In the genomic region with DNA sequence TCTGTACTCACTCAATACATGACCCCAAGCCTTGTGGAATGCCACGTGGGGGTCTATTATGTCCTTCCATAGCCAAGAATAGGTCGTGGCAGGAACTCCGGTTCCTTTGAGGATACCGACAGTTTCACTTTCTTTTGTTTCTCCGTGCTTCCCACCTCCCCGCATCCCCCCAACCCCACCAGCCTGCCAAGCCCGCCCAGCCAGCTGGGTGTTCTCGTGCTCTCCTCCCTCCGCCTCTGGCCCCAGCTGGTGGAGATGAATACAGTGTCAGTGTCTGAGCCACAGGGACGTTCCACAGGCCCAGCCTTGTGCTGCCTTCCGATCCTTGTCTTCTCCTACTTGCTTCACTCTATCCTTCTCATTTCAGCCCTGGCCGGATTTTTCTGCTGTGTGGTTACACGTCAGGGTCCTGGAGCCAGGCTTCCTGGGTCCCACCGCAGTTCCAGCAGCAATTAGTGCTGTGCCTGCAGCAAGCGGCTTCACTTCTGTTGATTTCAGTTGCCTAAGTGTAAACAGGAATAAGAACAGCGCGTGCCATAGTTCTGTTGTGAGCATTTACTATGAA, we compare ENCODE assay signal across 8 cellular contexts. TPM values are rescaled to one million over a fixed set of nuclear protein-coding genes. Genes with fewer than 3 reads are reported as not detected.
DNase-seq lines count a peak whose midpoint lies in the region; ATAC-seq and TF ChIP-seq lines count a peak whose summit lies in the region.

No MANE protein-coding gene starts in this region.

- no peaks in the 10 kb centered on the region for H4K20me1 ChIP-seq in fibroblast of lung (ENCODE audit: control insufficient read depth, extremely low read depth, insufficient read depth, low read length)

- H2AFZ ChIP-seq in fibroblast of lung (ENCODE audit: low read length) = peak overlapping the region; percentile 94

- H3K27ac Mint-ChIP-seq in activated CD8-positive, alpha-beta memory T cell treated with anti-CD3 and anti-CD28 coated beads, Interleukin-2, amount 10 ng/mL, durations not matched to agents 7 days and 5 days = peak overlapping the region; percentile 79

- peak; percentile 54 for DNase-seq in activated CD8-positive, alpha-beta memory T cell treated with anti-CD3 and anti-CD28 coated beads, Interleukin-2, amount 10 ng/mL, durations not matched to agents 7 days and 5 days
- no peak for DNase-seq in activated CD8-positive, alpha-beta memory T cell treated with anti-CD3 and anti-CD28 coated beads, Interleukin-2, amount 50 U/mL, for 4 hours
- peak; percentile 57 to 79 for DNase-seq in fibroblast of lung (ENCODE audit: low read depth in 2 of 2)
- no peak for DNase-seq in vagina (ENCODE audit: extremely low spot score in 2 of 2)
- no peak for DNase-seq in COR-L47 (lab: John Stamatoyannopoulos, UW)
- DNase-seq in D341Med (ENCODE audit: low spot score) = no peak

- TF ChIP-seq POLR2A in vagina (IDR thresholded peaks at IDR 0.05) = no peak

- H3K9me3 ChIP-seq in fibroblast of lung (ENCODE audit: control insufficient read depth, insufficient read depth, low read depth, low read length) (no peaks in the 10 kb centered on the region), muscle layer of duodenum (ENCODE audit: control insufficient read depth in 1 of 2, low read length in 2 of 2) (no peaks in the 10 kb centered on the region), vagina (no peaks in the 10 kb centered on the region)

- H3K4me1 ChIP-seq in fibroblast of lung (ENCODE audit: control insufficient read depth, extremely low read depth, insufficient read depth, low read length) (peaks cover 9% of the 10 kb centered on the region), muscle layer of duodenum (ENCODE audit: control insufficient read depth in 1 of 2, insufficient read depth in 2 of 2, low read length in 2 of 2) (peaks cover 13 to 45% of the 10 kb centered on the region in 2 donors), vagina (peaks cover 47% of the 10 kb centered on the region)

- peak overlapping the region; percentile 74 for H3K4me2 ChIP-seq in fibroblast of lung (ENCODE audit: extremely low read depth, insufficient read depth, low read length)

- CTCF ChIA-PET in activated CD8-positive, alpha-beta memory T cell treated with anti-CD3 and anti-CD28 coated beads, Interleukin-2, amount 10 ng/mL, durations not matched to agents 7 days and 5 days (lab: Charles Lee) = interaction anchor here (0.7 to 4.6 kb wide), 6 partner anchors 9 to 287 kb away, joined by 3 to 31 read pairs (median 8); partner anchors contain the start of genes FBXO6 and MIIP

- ATAC-seq in activated CD8-positive, alpha-beta memory T cell treated with anti-CD3 and anti-CD28 coated beads, Interleukin-2, amount 10 ng/mL, durations not matched to agents 7 days and 5 days = no peak

- no peak for TF ChIP-seq CTCF in WI38 (IDR thresholded peaks at IDR 0.05; ENCODE audit: low read depth, low read length)
- no peak for TF ChIP-seq CTCF in fibroblast of lung (conservative IDR thresholded peaks at IDR 0.05 in 1 of 2, IDR thresholded peaks at IDR 0.05 in 1 of 2; ENCODE audit: low read depth in 1 of 2, low read length in 2 of 2)
- no peak for TF ChIP-seq CTCF in vagina (IDR thresholded peaks at IDR 0.05)

- peak overlapping the region; percentile 68 for H3K4me3 Mint-ChIP-seq in activated CD8-positive, alpha-beta memory T cell treated with anti-CD3 and anti-CD28 coated beads, Interleukin-2, amount 10 ng/mL, durations not matched to agents 7 days and 5 days

- H3K9me3 Mint-ChIP-seq in activated CD8-positive, alpha-beta memory T cell treated with anti-CD3 and anti-CD28 coated beads, Interleukin-2, amount 10 ng/mL, durations not matched to agents 7 days and 5 days (ENCODE audit: low read depth) = no peaks in the 10 kb centered on the region

- H3K27me3 Mint-ChIP-seq in activated CD8-positive, alpha-beta memory T cell treated with anti-CD3 and anti-CD28 coated beads, Interleukin-2, amount 10 ng/mL, durations not matched to agents 7 days and 5 days = no peaks in the 10 kb centered on the region

- H3K36me3 ChIP-seq in fibroblast of lung (ENCODE audit: control insufficient read depth, insufficient read depth, low read length) (no peaks in the 10 kb centered on the region), muscle layer of duodenum (ENCODE audit: control insufficient read depth in 1 of 2, insufficient read depth in 2 of 2, low read length in 2 of 2) (peaks cover 0 to 8% of the 10 kb centered on the region in 2 donors), vagina (no peaks in the 10 kb centered on the region)

- peak overlapping the region; percentile 75 for H3K27ac ChIP-seq in fibroblast of lung (ENCODE audit: insufficient read depth, low read length)
- H3K27ac ChIP-seq in muscle layer of duodenum (ENCODE audit: low read length) = peak overlapping the region; percentile 53
- H3K27ac ChIP-seq in vagina = peak overlapping the region; percentile 52

- H3K9ac ChIP-seq in fibroblast of lung (ENCODE audit: insufficient read depth, low read length) = peak overlapping the region; percentile 61

- H3K4me1 Mint-ChIP-seq in activated CD8-positive, alpha-beta memory T cell treated with anti-CD3 and anti-CD28 coated beads, Interleukin-2, amount 10 ng/mL, durations not matched to agents 7 days and 5 days = peaks cover 46% of the 10 kb centered on the region

- peak overlapping the region; percentile 5 for H3K4me3 ChIP-seq in WI38 (ENCODE audit: low read depth, low read length)
- H3K4me3 ChIP-seq in fibroblast of lung (replicated peaks in 1 of 4; ENCODE audit: control extremely low read depth in 1 of 4, insufficient read depth in 1 of 4, low read depth in 3 of 4, low read length in 4 of 4) = peak overlapping the region; percentile 34 to 72 (median 62)
- peak overlapping the region; percentile 44 to 45 for H3K4me3 ChIP-seq in muscle layer of duodenum (ENCODE audit: low read depth in 1 of 2, low read length in 2 of 2)
- peak overlapping the region; percentile 17 to 34 for H3K4me3 ChIP-seq in vagina

- intact Hi-C loops in vagina (cut with DNase I) = no loop called here

- H3K27me3 ChIP-seq in fibroblast of lung (ENCODE audit: control insufficient read depth, insufficient read depth, low read length) = no peaks in the 10 kb centered on the region
- H3K27me3 ChIP-seq in muscle layer of duodenum (ENCODE audit: low read depth, low read length) = no peaks in the 10 kb centered on the region
- H3K27me3 ChIP-seq in vagina = no peaks in the 10 kb centered on the region

- H3K36me3 Mint-ChIP-seq in activated CD8-positive, alpha-beta memory T cell treated with anti-CD3 and anti-CD28 coated beads, Interleukin-2, amount 10 ng/mL, durations not matched to agents 7 days and 5 days = no peaks in the 10 kb centered on the region

- H3K79me2 ChIP-seq in fibroblast of lung (ENCODE audit: control insufficient read depth, insufficient read depth, low read length) = no peaks in the 10 kb centered on the region

RNA-seq across cellular contexts. Expression of gene AGTRAP, which starts 4.1 kb away (rescaled TPM):
- 10 to 100 TPM; 45.5 to 59.9 TPM for total RNA-seq in activated CD8-positive, alpha-beta memory T cell treated with anti-CD3 and anti-CD28 coated beads, Interleukin-2, amount 10 ng/mL, durations not matched to agents 7 days and 5 days
- total RNA-seq in fibroblast of lung (47.3 and 58.8 TPM in 2 replicates), vagina (49.4 TPM)
- polyA plus RNA-seq in fibroblast of lung = 21.0 and 25.5 TPM in 2 replicates
- 39.2 and 41.6 TPM in 2 replicates for polyA plus RNA-seq in fibroblast of lung (2012)
- polyA minus RNA-seq in fibroblast of lung (ENCODE audit: low replicate concordance) = 50.2 and 57.2 TPM in 2 replicates

RNA-seq across cellular contexts. Expression of gene C1orf167, which starts 30.2 kb away (rescaled TPM):
- total RNA-seq in activated CD8-positive, alpha-beta memory T cell treated with anti-CD3 and anti-CD28 coated beads, Interleukin-2, amount 10 ng/mL, durations not matched to agents 7 days and 5 days = not detected
- total RNA-seq in fibroblast of lung = 0.99 and 1.3 TPM in 2 replicates
- 0.28 and 0.39 TPM in 2 replicates for polyA plus RNA-seq in fibroblast of lung
- 0.38 and 1.5 TPM in 2 replicates for polyA plus RNA-seq in fibroblast of lung (2012)
- polyA minus RNA-seq in fibroblast of lung (ENCODE audit: low replicate concordance) = 0.47 and 0.48 TPM in 2 replicates
- total RNA-seq in vagina = not detected

RNA-seq across cellular contexts. Expression of gene DRAXIN, which starts 40.3 kb away (rescaled TPM):
- total RNA-seq in activated CD8-positive, alpha-beta memory T cell treated with anti-CD3 and anti-CD28 coated beads, Interleukin-2, amount 10 ng/mL, durations not matched to agents 7 days and 5 days = 1 to 10 TPM; 1.0 to 2.1 TPM
- total RNA-seq in fibroblast of lung = 0.50 and 0.51 TPM in 2 replicates
- polyA plus RNA-seq in fibroblast of lung = 0.03 and 0.21 TPM in 2 replicates
- polyA plus RNA-seq in fibroblast of lung (2012) = 0.03 and 0.25 TPM in 2 replicates
- polyA minus RNA-seq in fibroblast of lung (ENCODE audit: low replicate concordance) = 0.37 TPM in 1 of 2 replicates, not detected in the other
- not detected for total RNA-seq in vagina

RNA-seq across cellular contexts. Expression of gene MAD2L2, which starts 50.9 kb away (rescaled TPM):
- 10 to 100 TPM; 85.4 to 94.8 TPM for total RNA-seq in activated CD8-positive, alpha-beta memory T cell treated with anti-CD3 and anti-CD28 coated beads, Interleukin-2, amount 10 ng/mL, durations not matched to agents 7 days and 5 days
- total RNA-seq in fibroblast of lung (43.4 and 48.9 TPM in 2 replicates), vagina (30.0 TPM)
- 35.0 and 59.3 TPM in 2 replicates for polyA plus RNA-seq in fibroblast of lung
- 41.8 and 67.1 TPM in 2 replicates for polyA plus RNA-seq in fibroblast of lung (2012)
- polyA minus RNA-seq in fibroblast of lung (ENCODE audit: low replicate concordance) = 37.9 and 54.5 TPM in 2 replicates

Comparison
In these comparisons a context has a peak if more than half of its experiments do, and no peak if none do; other contexts are left out.
1. DNase-seq: peak in activated CD8-positive, alpha-beta memory T cell treated with anti-CD3 and anti-CD28 coated beads, Interleukin-2, amount 10 ng/mL, durations not matched to agents 7 days and 5 days (single experiment) and fibroblast of lung (2 of 2); none in activated CD8-positive, alpha-beta memory T cell treated with anti-CD3 and anti-CD28 coated beads, Interleukin-2, amount 50 U/mL, for 4 hours (single experiment), vagina (0 of 2), COR-L47 (single experiment) and D341Med (single experiment).
2. H3K4me3 ChIP-seq: peak in every context shown above with its lines; median percentile 62 in fibroblast of lung; 44 in muscle layer of duodenum; 26 in vagina; 5 in WI38.
3. Peak in every context shown above with its lines, with median percentiles within 50 percentile points of each other: H3K27ac ChIP-seq.